1 cellular context compared by ENCODE assay signal in the genomic region with DNA sequence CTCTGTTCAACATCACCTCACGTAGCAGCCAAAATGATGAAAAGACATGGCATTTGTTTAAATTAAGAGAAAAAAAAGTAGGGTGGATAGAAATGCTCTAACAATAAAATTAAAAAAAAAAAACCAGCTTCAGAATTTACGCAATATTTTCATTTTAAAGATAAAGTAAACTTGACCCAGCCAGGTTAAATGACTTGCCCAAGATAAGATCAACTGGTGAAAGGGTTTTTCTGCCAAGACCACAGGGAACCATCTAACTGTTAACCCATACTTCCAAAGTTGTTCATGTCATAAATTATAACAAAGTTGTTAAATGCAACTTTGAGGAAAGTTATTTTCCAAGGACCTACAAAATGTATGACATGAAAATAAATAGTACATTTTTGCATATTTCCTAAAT.
TF ChIP-seq lines count a peak whose summit lies in the region.

No MANE protein-coding gene starts in this region.

TF ChIP-seq in GM23338, 12 proteins besides CTCF, POLR2A, EP300 and RAD21 (continued from another document):
- TF ChIP-seq, protein P1, sequence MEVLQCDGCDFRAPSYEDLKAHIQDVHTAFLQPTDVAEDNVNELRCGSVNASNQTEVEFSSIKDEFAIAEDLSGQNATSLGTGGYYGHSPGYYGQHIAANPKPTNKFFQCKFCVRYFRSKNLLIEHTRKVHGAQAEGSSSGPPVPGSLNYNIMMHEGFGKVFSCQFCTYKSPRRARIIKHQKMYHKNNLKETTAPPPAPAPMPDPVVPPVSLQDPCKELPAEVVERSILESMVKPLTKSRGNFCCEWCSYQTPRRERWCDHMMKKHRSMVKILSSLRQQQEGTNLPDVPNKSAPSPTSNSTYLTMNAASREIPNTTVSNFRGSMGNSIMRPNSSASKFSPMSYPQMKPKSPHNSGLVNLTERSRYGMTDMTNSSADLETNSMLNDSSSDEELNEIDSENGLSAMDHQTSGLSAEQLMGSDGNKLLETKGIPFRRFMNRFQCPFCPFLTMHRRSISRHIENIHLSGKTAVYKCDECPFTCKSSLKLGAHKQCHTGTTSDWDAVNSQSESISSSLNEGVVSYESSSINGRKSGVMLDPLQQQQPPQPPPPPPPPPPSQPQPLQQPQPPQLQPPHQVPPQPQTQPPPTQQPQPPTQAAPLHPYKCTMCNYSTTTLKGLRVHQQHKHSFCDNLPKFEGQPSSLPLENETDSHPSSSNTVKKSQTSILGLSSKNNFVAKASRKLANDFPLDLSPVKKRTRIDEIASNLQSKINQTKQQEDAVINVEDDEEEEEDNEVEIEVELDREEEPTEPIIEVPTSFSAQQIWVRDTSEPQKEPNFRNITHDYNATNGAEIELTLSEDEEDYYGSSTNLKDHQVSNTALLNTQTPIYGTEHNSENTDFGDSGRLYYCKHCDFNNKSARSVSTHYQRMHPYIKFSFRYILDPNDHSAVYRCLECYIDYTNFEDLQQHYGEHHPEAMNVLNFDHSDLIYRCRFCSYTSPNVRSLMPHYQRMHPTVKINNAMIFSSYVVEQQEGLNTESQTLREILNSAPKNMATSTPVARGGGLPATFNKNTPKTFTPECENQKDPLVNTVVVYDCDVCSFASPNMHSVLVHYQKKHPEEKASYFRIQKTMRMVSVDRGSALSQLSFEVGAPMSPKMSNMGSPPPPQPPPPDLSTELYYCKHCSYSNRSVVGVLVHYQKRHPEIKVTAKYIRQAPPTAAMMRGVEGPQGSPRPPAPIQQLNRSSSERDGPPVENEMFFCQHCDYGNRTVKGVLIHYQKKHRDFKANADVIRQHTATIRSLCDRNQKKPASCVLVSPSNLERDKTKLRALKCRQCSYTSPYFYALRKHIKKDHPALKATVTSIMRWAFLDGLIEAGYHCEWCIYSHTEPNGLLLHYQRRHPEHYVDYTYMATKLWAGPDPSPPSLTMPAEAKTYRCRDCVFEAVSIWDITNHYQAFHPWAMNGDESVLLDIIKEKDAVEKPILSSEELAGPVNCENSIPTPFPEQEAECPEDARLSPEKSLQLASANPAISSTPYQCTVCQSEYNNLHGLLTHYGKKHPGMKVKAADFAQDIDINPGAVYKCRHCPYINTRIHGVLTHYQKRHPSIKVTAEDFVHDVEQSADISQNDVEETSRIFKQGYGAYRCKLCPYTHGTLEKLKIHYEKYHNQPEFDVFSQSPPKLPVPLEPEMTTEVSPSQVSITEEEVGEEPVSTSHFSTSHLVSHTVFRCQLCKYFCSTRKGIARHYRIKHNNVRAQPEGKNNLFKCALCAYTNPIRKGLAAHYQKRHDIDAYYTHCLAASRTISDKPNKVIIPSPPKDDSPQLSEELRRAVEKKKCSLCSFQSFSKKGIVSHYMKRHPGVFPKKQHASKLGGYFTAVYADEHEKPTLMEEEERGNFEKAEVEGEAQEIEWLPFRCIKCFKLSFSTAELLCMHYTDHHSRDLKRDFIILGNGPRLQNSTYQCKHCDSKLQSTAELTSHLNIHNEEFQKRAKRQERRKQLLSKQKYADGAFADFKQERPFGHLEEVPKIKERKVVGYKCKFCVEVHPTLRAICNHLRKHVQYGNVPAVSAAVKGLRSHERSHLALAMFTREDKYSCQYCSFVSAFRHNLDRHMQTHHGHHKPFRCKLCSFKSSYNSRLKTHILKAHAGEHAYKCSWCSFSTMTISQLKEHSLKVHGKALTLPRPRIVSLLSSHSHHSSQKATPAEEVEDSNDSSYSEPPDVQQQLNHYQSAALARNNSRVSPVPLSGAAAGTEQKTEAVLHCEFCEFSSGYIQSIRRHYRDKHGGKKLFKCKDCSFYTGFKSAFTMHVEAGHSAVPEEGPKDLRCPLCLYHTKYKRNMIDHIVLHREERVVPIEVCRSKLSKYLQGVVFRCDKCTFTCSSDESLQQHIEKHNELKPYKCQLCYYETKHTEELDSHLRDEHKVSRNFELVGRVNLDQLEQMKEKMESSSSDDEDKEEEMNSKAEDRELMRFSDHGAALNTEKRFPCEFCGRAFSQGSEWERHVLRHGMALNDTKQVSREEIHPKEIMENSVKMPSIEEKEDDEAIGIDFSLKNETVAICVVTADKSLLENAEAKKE (CRISPR knock-in tag; IDR thresholded peaks at IDR 0.05): no peak
- no peak for TF ChIP-seq ZNF114 (CRISPR knock-in tag; IDR thresholded peaks at IDR 0.05)
- TF ChIP-seq JUNB (IDR thresholded peaks at IDR 0.05; ENCODE audit: unreplicated experiment): no peak
